ENCODE assay signal across 9 cellular contexts in genomic region chr4:151013491-151013890, GRCh38. TPM values are rescaled to one million over a fixed set of nuclear protein-coding genes. Genes with fewer than 3 reads are reported as not detected.
DNase-seq lines count a peak whose midpoint lies in the region; ATAC-seq, FAIRE-seq and TF ChIP-seq lines count a peak whose summit lies in the region.
"Had no signal": no experiment of that assay in that cellular context is flagged by ENCODE, and none has a peak within 500 bp of the region (broad histone marks: within the 10 kb centered on the region; RNA-seq: fewer than 3 reads in every experiment).

No MANE protein-coding gene starts in this region.

- H3K4me2 ChIP-seq in osteoblast (ENCODE audit: insufficient read depth, low read length), result peak overlapping the region; percentile 98

- TF ChIP-seq POLR2A in gastrocnemius medialis (IDR thresholded peaks at IDR 0.05), result no peak

- H3K27me3 ChIP-seq in effector memory CD4-positive, alpha-beta T cell (replicated peaks; ENCODE audit: control insufficient read depth, insufficient read depth, low read length, poor library complexity, severe bottlenecking), result no peaks in the 10 kb centered on the region
- H3K27me3 ChIP-seq in osteoblast (ENCODE audit: insufficient read depth, low read length) (no peaks in the 10 kb centered on the region), tibial artery (no peaks in the 10 kb centered on the region), gastrocnemius medialis (no peaks in the 10 kb centered on the region)

- no peak overlapping the region for H3K27ac ChIP-seq in effector memory CD4-positive, alpha-beta T cell (ENCODE audit: insufficient read depth, low read length, poor library complexity, severe bottlenecking)
- no peak overlapping the region for H3K27ac ChIP-seq in osteoblast (ENCODE audit: low read depth, low read length)
- peak overlapping the region in 1 of 2 donors; percentile 85 for H3K27ac ChIP-seq in tibial artery
- no peak overlapping the region for H3K27ac ChIP-seq in gastrocnemius medialis

- FAIRE-seq in RCC 7860 (lab: Jason Lieb, UNC), result no peak
- FAIRE-seq: TTC549 had no signal

- DNase-seq in GM12865 (ENCODE audit: low read depth) (no peak), NCI-H82 (lab: John Stamatoyannopoulos, UW) (peak; percentile 24), osteoblast (ENCODE audit: insufficient read length, low spot score, missing footprints) (no peak), left colon (no peak), tibial artery (no peak), gastrocnemius medialis (no peak), RCC 7860 (ENCODE audit: low spot score) (no peak)
- DNase-seq in effector memory CD4-positive, alpha-beta T cell, result no peak

- peaks cover 16% of the 10 kb centered on the region for H3K4me1 ChIP-seq in effector memory CD4-positive, alpha-beta T cell (ENCODE audit: control insufficient read depth, insufficient read depth, low read length, poor library complexity, severe bottlenecking)
- H3K4me1 ChIP-seq in osteoblast (ENCODE audit: insufficient read depth, low read length) (peaks cover 3% of the 10 kb centered on the region), tibial artery (peaks cover 0 to 20% (median 13%) of the 10 kb centered on the region in 4 donors), gastrocnemius medialis (peaks cover 18% of the 10 kb centered on the region in 2 donors)

- H3K9me3 ChIP-seq in effector memory CD4-positive, alpha-beta T cell (ENCODE audit: control insufficient read depth, low read length), result no peaks in the 10 kb centered on the region
- H3K9me3 ChIP-seq in osteoblast (ENCODE audit: low read depth, low read length) (no peaks in the 10 kb centered on the region), tibial artery (no peaks in the 10 kb centered on the region), gastrocnemius medialis (no peaks in the 10 kb centered on the region)

- no peak overlapping the region for H2AFZ ChIP-seq in osteoblast (ENCODE audit: low read length)

- peaks cover 3% of the 10 kb centered on the region for H3K36me3 ChIP-seq in effector memory CD4-positive, alpha-beta T cell (ENCODE audit: control insufficient read depth, insufficient read depth, low read length)
- H3K36me3 ChIP-seq in osteoblast (ENCODE audit: insufficient read depth, low read length), result no peaks in the 10 kb centered on the region
- no peaks in the 10 kb centered on the region for H3K36me3 ChIP-seq in tibial artery
- H3K36me3 ChIP-seq in gastrocnemius medialis, result no peaks in the 10 kb centered on the region

- ATAC-seq in left colon (no peak), gastrocnemius medialis (no peak)

- intact Hi-C loops in left colon (cut with DNase I, micrococcal nuclease) (no loop called here), tibial artery (cut with DNase I; ENCODE audit: low total_unique reads) (no loop called here), gastrocnemius medialis (cut with DNase I; ENCODE audit: low total_unique reads) (loop anchor here (10.0 kb wide), 2 partner anchors 311 to 1771 kb away; partner anchors contain the start of gene SH3D19)

- in situ Hi-C loops in gastrocnemius medialis (cut with MboI; ENCODE audit: low sequenced_read_pairs in 4 of 4), result no loop called here

- peaks cover 27% of the 10 kb centered on the region for H3K79me2 ChIP-seq in osteoblast (ENCODE audit: insufficient read depth, low read length)

- TF ChIP-seq CTCF in GM12865 (IDR thresholded peaks at IDR 0.05; ENCODE audit: insufficient read depth, low read depth, low read length, missing control alignments) (no peak), osteoblast (IDR thresholded peaks at IDR 0.05; ENCODE audit: extremely low read depth, low read depth, low read length) (no peak), tibial artery (IDR thresholded peaks at IDR 0.05) (no peak), gastrocnemius medialis (IDR thresholded peaks at IDR 0.05 in 4 of 5, conservative IDR thresholded peaks at IDR 0.05 in 1 of 5) (no peak)

- no peaks in the 10 kb centered on the region for H4K20me1 ChIP-seq in osteoblast (ENCODE audit: insufficient read depth, low read length)

- H3K4me3 ChIP-seq in GM12865 (ENCODE audit: low read depth, low read length), result peak overlapping the region; percentile 78
- H3K4me3 ChIP-seq in effector memory CD4-positive, alpha-beta T cell (ENCODE audit: insufficient read depth, low read depth, low read length, poor library complexity, severe bottlenecking), result peak overlapping the region; percentile 94
- no peak overlapping the region for H3K4me3 ChIP-seq in osteoblast (ENCODE audit: insufficient read depth, low read length)
- H3K4me3 ChIP-seq in tibial artery, result no peak overlapping the region
- peak overlapping the region in 1 of 4 donors; percentile 81 for H3K4me3 ChIP-seq in gastrocnemius medialis

RNA-seq across cellular contexts. Expression of gene LRBA, which starts 1.6 kb away (rescaled TPM):
- total RNA-seq in osteoblast (63.6 and 67.3 TPM in 2 replicates), left colon (10 to 100 TPM; 65.7 to 80.0 TPM), gastrocnemius medialis (10 to 100 TPM in 2 of 4 donors, 1 to 10 TPM in 2; 8.5 to 18.0 (median 11.9) TPM)

Comparison
In these comparisons a context has a peak if more than half of its experiments do, and no peak if none do; other contexts are left out.
1. H3K4me3 ChIP-seq: peak in GM12865 (single experiment) and effector memory CD4-positive, alpha-beta T cell (single experiment); none in osteoblast (single experiment) and tibial artery (0 of 2).